23 cellular contexts compared by ENCODE assay signal in the genomic region with DNA sequence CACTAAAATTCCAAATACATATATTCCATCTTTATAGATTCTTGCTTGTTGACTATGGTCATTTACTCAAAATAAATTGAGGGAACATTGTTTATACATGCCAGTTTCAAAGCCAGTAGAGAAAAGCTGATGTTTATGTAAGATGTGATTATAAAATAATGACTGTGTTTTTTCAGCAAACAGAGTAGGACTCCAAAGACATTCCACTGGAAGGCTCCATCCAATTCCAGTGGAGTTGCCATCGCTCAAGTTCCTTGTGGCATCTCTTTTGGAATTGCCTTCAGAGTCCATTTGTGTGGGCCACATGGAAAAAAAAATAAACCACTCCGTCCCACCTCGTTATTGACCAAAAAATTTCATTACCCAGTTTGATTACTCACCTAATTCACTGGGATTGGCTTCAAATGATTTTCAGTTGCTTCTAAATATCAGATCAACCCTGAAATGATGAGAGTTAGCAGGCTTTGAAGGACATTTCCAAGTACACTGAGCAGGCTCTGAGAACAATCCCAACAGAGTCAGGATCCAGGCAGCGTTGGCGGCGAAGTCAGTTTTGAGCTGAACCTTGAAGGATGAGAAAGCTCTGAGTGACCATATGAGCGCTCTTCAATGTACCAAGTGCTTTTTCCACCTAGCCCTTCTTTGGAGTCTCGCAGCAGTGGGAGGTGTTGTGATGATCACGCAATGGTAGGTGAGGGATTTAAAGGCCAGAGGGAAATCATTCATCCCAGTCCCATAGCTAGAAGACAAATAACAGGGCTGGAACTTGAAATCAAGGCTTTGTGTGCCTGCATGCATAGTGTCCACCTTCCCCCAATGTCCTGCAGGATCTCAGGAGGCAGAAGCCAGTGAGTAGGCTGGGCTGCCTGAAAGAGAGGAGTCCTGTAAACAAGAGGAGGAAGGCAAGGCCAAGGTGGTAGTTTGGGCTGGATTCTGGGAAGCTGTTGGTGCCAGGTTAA.
"Had no signal": no experiment of that assay in that cellular context is flagged by ENCODE, and none has a peak within 500 bp of the region (broad histone marks: within the 10 kb centered on the region; RNA-seq: fewer than 3 reads in every experiment).

No MANE protein-coding gene starts in this region.

- FAIRE-seq: kidney, pancreas had no signal

- H3K9me3 ChIP-seq: gastrocnemius medialis, left ventricle myocardium inferior, pancreas, right lobe of liver, SK-N-SH, testis, upper lobe of left lung had no signal

- ATAC-seq: activated naive CD8-positive, alpha-beta T cell treated with anti-CD3 and anti-CD28 coated beads, Interleukin-2, amount 50 U/mL, for 24 hours; esophagus mucosa; gastrocnemius medialis; naive thymus-derived CD4-positive, alpha-beta T cell; pancreas; stimulated activated memory B cell treated with anti-CD40 and anti-IgM and Interleukin-4, amounts not matched to agents 10 μg/mL and 1 μg/mL and 100 μg/mL, for 72 hours had no signal

- H3K9ac ChIP-seq: neural progenitor cell, SK-N-SH had no signal

- DNase-seq: activated CD4-positive, alpha-beta T cell treated with anti-CD3 and anti-CD28 coated beads, Interleukin-2, amount 10 ng/mL, durations not matched to agents 7 days and 5 days; activated naive CD4-positive, alpha-beta T cell treated with anti-CD3 and anti-CD28 coated beads, Interleukin-2, amount 10 ng/mL, durations not matched to agents 7 days and 5 days; activated naive CD8-positive, alpha-beta T cell treated with anti-CD3 and anti-CD28 coated beads, Interleukin-2, amount 50 U/mL, for 24 hours; activated T-cell treated with anti-CD3 and anti-CD28 coated beads, Interleukin-2, amount 50 U/mL, for 24 hours; anterior cingulate cortex; brain microvascular endothelial cell; effector CD4-positive, alpha-beta T cell; gastrocnemius medialis; kidney; left ventricle myocardium inferior; naive thymus-derived CD4-positive, alpha-beta T cell; pancreas; SK-N-SH; stimulated activated CD4-positive, alpha-beta T cell treated with anti-CD3 and anti-CD28 coated beads, Interleukin-4, amount 100 ng/mL, for 24 hours; T-helper 9 cell; testis had no signal

- H2AFZ ChIP-seq: neural progenitor cell had no signal

- H3K4me3 Mint-ChIP-seq: activated CD4-positive, alpha-beta T cell treated with anti-CD3 and anti-CD28 coated beads, Interleukin-2, amount 10 ng/mL, durations not matched to agents 7 days and 5 days; activated naive CD4-positive, alpha-beta T cell treated with anti-CD3 and anti-CD28 coated beads, Interleukin-2, amount 10 ng/mL, durations not matched to agents 7 days and 5 days; activated naive CD8-positive, alpha-beta T cell treated with anti-CD3 and anti-CD28 coated beads, Interleukin-2, amount 50 U/mL, for 24 hours; activated T-cell treated with anti-CD3 and anti-CD28 coated beads, Interleukin-2, amount 50 U/mL, for 24 hours; central memory CD8-positive, alpha-beta T cell; memory B cell; naive thymus-derived CD4-positive, alpha-beta T cell; neural progenitor cell; stimulated activated memory B cell treated with anti-CD40 and anti-IgM and Interleukin-4, amounts not matched to agents 10 μg/mL and 1 μg/mL and 100 μg/mL, for 72 hours had no signal

- H3K4me2 ChIP-seq: neural progenitor cell, SK-N-SH had no signal

- H3K4me1 ChIP-seq: gastrocnemius medialis, left ventricle myocardium inferior, pancreas, right lobe of liver, testis, upper lobe of left lung had no signal

- H3K4me3 ChIP-seq: gastrocnemius medialis, left ventricle myocardium inferior, neural progenitor cell, pancreas, right lobe of liver, testis, upper lobe of left lung had no signal

- H3K27me3 ChIP-seq: brain microvascular endothelial cell, gastrocnemius medialis, neural progenitor cell, pancreas, right lobe of liver, testis, upper lobe of left lung had no signal

- H3K27me3 Mint-ChIP-seq: activated naive CD8-positive, alpha-beta T cell treated with anti-CD3 and anti-CD28 coated beads, Interleukin-2, amount 50 U/mL, for 24 hours had no signal

- H3K27ac Mint-ChIP-seq: activated naive CD4-positive, alpha-beta T cell treated with anti-CD3 and anti-CD28 coated beads, Interleukin-2, amount 10 ng/mL, durations not matched to agents 7 days and 5 days; activated naive CD8-positive, alpha-beta T cell treated with anti-CD3 and anti-CD28 coated beads, Interleukin-2, amount 50 U/mL, for 24 hours; activated T-cell treated with anti-CD3 and anti-CD28 coated beads, Interleukin-2, amount 50 U/mL, for 24 hours; memory B cell; naive thymus-derived CD4-positive, alpha-beta T cell; neural progenitor cell; stimulated activated memory B cell treated with anti-CD40 and anti-IgM and Interleukin-4, amounts not matched to agents 10 μg/mL and 1 μg/mL and 100 μg/mL, for 72 hours had no signal

- H3K36me3 ChIP-seq: brain microvascular endothelial cell, gastrocnemius medialis, left ventricle myocardium inferior, neural progenitor cell, pancreas, right lobe of liver, upper lobe of left lung had no signal

- H3K4me1 Mint-ChIP-seq: activated CD4-positive, alpha-beta T cell treated with anti-CD3 and anti-CD28 coated beads, Interleukin-2, amount 10 ng/mL, durations not matched to agents 7 days and 5 days; activated naive CD4-positive, alpha-beta T cell treated with anti-CD3 and anti-CD28 coated beads, Interleukin-2, amount 10 ng/mL, durations not matched to agents 7 days and 5 days; activated naive CD8-positive, alpha-beta T cell treated with anti-CD3 and anti-CD28 coated beads, Interleukin-2, amount 50 U/mL, for 24 hours; memory B cell had no signal

- H3K27ac ChIP-seq: brain microvascular endothelial cell, gastrocnemius medialis, left ventricle myocardium inferior, neural progenitor cell, pancreas, right lobe of liver, testis, upper lobe of left lung had no signal

- H3K36me3 Mint-ChIP-seq: activated naive CD4-positive, alpha-beta T cell treated with anti-CD3 and anti-CD28 coated beads, Interleukin-2, amount 10 ng/mL, durations not matched to agents 7 days and 5 days; memory B cell; naive thymus-derived CD4-positive, alpha-beta T cell; neural progenitor cell; stimulated activated memory B cell treated with anti-CD40 and anti-IgM and Interleukin-4, amounts not matched to agents 10 μg/mL and 1 μg/mL and 100 μg/mL, for 72 hours had no signal
